Comparison of ENCODE assay signal across 8 cellular contexts in the genomic region with DNA sequence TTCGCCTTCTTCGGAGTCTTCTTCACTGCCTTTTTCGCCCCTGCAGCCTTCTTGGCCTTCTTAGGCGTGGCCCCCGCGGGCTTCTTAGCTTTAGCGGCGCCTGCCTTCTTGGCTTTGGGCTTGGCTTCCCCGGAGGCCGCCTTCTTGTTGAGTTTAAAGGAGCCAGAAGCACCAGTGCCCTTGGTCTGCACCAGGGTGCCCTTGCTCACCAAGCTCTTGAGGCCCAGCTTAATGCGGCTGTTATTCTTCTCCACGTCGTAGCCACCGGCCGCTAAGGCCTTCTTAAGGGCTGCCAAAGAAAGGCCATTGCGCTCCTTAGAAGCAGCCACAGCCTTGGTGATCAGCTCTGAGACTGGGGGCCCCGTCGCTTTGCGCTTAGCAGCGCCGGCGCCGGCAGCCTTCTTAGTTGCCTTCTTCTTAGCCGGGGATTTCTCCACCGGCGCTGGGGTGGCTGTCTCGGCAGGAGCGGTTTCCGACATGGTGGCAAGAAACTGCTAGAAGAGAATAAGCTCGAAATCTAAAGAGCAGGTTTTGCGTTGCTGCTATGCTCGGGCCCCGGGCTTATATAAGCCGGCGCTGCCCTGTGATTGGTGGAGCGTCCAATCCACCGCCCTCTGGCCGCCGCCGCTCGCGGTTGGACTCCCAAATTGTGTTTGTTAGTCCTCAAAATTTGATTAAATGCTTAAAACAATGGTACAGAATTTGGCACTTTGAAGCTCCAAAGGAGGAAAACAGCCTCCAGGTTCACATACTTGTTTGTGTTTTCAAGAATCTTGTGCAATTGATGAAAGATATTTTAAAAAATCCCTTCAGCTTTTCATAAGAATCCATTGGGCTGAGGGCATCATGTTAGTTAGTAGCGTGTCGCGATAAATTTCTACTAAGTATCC. TPM values are rescaled to one million over a fixed set of nuclear protein-coding genes. Genes with fewer than 3 reads are reported as not detected.
DNase-seq lines count a peak whose midpoint lies in the region; ATAC-seq and TF ChIP-seq lines count a peak whose summit lies in the region.

No MANE protein-coding gene starts in this region.

- H3K4me2 ChIP-seq in Loucy (ENCODE audit: low read depth, low read length, poor library complexity, severe bottlenecking) (peak overlapping the region; percentile 81), hepatocyte (peak overlapping the region; percentile 85)

- H4K20me1 ChIP-seq in Loucy (ENCODE audit: insufficient read depth, low read length, poor library complexity, severe bottlenecking): no peaks in the 10 kb centered on the region
- H4K20me1 ChIP-seq in hepatocyte (ENCODE audit: insufficient read depth, poor library complexity, severe bottlenecking): no peaks in the 10 kb centered on the region

- no peaks in the 10 kb centered on the region for H3K9me2 ChIP-seq in Loucy (replicated peaks; ENCODE audit: low read depth, low read length)
- no peaks in the 10 kb centered on the region for H3K9me2 ChIP-seq in hepatocyte (replicated peaks; ENCODE audit: insufficient read depth)

- peak; percentile 85 for DNase-seq in AG20443 (ENCODE audit: low spot score)
- DNase-seq in SW480 (ENCODE audit: low spot score): peak; percentile 81
- DNase-seq in amniotic stem cell (lab: John Stamatoyannopoulos, UW): peak; percentile 30
- DNase-seq in hepatocyte (ENCODE audit: low spot score): peak; percentile 83
- DNase-seq in skeletal muscle cell (ENCODE audit: low read depth): no peak

- TF ChIP-seq CTCF in Loucy (conservative IDR thresholded peaks at IDR 0.05; ENCODE audit: low read length): no peak
- no peak for TF ChIP-seq CTCF in hepatocyte (IDR thresholded peaks at IDR 0.05; ENCODE audit: poor library complexity)

- H3K36me3 ChIP-seq in Loucy (ENCODE audit: insufficient read depth, low read length) (no peaks in the 10 kb centered on the region), hepatocyte (replicated peaks; ENCODE audit: insufficient read depth, low read depth) (no peaks in the 10 kb centered on the region)

- peak overlapping the region; percentile 96 for H3K9ac ChIP-seq in Loucy (ENCODE audit: low read depth, low read length, poor library complexity, severe bottlenecking)

- 3% methylated on average over 45 of the region's 45 CpGs for WGBS in hepatocyte (ENCODE audit: low lambda C conversion rate, missing lambda C conversion rate)

- H3K9me3 ChIP-seq in Loucy (ENCODE audit: insufficient read depth, low read depth, low read length) (no peaks in the 10 kb centered on the region), hepatocyte (ENCODE audit: low read depth) (no peaks in the 10 kb centered on the region)

- H3K4me1 ChIP-seq in Loucy (ENCODE audit: insufficient read depth, low read length, poor library complexity, severe bottlenecking) (peaks cover 38% of the 10 kb centered on the region), hepatocyte (ENCODE audit: insufficient read depth) (peaks cover 7% of the 10 kb centered on the region)

- H3K27ac ChIP-seq in hepatocyte: peak overlapping the region; percentile 52

- H3K27me3 ChIP-seq in Loucy (ENCODE audit: insufficient read depth, low read length, poor library complexity, severe bottlenecking) (no peaks in the 10 kb centered on the region), hepatocyte (no peaks in the 10 kb centered on the region)

- H3K79me2 ChIP-seq in Loucy (ENCODE audit: insufficient read depth, low read length) (no peaks in the 10 kb centered on the region), hepatocyte (no peaks in the 10 kb centered on the region)

- H3K4me3 ChIP-seq in Loucy (ENCODE audit: low read length, poor library complexity, severe bottlenecking) (peak overlapping the region; percentile 75), hepatocyte (peak overlapping the region; percentile 44), skeletal muscle cell (ENCODE audit: low read depth, low read length) (peak overlapping the region; percentile 71)

- peaks cover 21% of the 10 kb centered on the region for H3F3A ChIP-seq in Loucy (ENCODE audit: low read depth)

- H2AFZ ChIP-seq in Loucy (ENCODE audit: low read length): peak overlapping the region; percentile 81
- H2AFZ ChIP-seq in hepatocyte: peak overlapping the region; percentile 64

- ATAC-seq in GM19467 (IDR thresholded peaks at IDR 0.05; ENCODE audit: unreplicated experiment) (peak; percentile 26), GM19395 (IDR thresholded peaks at IDR 0.05; ENCODE audit: unreplicated experiment) (no peak)

RNA-seq across cellular contexts. Expression of a gene that starts 44.9 kb away (rescaled TPM):
- total RNA-seq in hepatocyte: not detected in 2 replicates
- not detected in 2 replicates for polyA plus RNA-seq in hepatocyte
